ENCODE assay signal across 1 cellular context in genomic region chr5:39167141-39167972, GRCh38.
A peak's percentile ranks its signal among the peaks of the same experiment; 100 is the strongest.
TF ChIP-seq lines count a peak whose summit lies in the region.

No MANE protein-coding gene starts in this region.

TF ChIP-seq in K562, 482 proteins besides CTCF, POLR2A, EP300 and RAD21 (continued from another document and continues in another):
- TF ChIP-seq ARID3B (CRISPR knock-in tag; IDR thresholded peaks at IDR 0.05; ENCODE audit: borderline replicate concordance) (no peak), KDM4B (IDR thresholded peaks at IDR 0.05; ENCODE audit: borderline replicate concordance in 2 of 2, low read depth in 1 of 2) (no peak), ZNF318 (IDR thresholded peaks at IDR 0.05; ENCODE audit: borderline replicate concordance in 1 of 2, low read depth in 1 of 2) (no peak), HMG20A (CRISPR knock-in tag; conservative IDR thresholded peaks at IDR 0.05) (no peak), RUNX1 (IDR thresholded peaks at IDR 0.05; ENCODE audit: low read depth) (no peak), ZNF232 (CRISPR knock-in tag; IDR thresholded peaks at IDR 0.05) (no peak), ZNF3 (CRISPR knock-in tag; IDR thresholded peaks at IDR 0.05) (no peak), POU5F1 (IDR thresholded peaks at IDR 0.05; ENCODE audit: borderline replicate concordance, low read depth, low read length, partially characterized antibody) (no peak), POLR2AphosphoS5 (IDR thresholded peaks at IDR 0.05; ENCODE audit: control insufficient read depth, insufficient read depth, low read depth, low read length) (no peak), SIN3B (IDR thresholded peaks at IDR 0.05; ENCODE audit: low read depth) (no peak), SMARCB1 (IDR thresholded peaks at IDR 0.05; ENCODE audit: insufficient read length, low read depth) (no peak), ZNF79 (CRISPR knock-in tag; IDR thresholded peaks at IDR 0.05; ENCODE audit: low read depth) (no peak), SNRNP70 (optimal IDR thresholded peaks at IDR 0.05; ENCODE audit: low read depth, low read length) (no peak), BDP1 (IDR thresholded peaks at IDR 0.05; ENCODE audit: insufficient read depth, insufficient read length) (no peak), ZNF282 (CRISPR knock-in tag; IDR thresholded peaks at IDR 0.05) (no peak), ZKSCAN3 (CRISPR knock-in tag; IDR thresholded peaks at IDR 0.05) (no peak), ZBTB49 (CRISPR knock-in tag; IDR thresholded peaks at IDR 0.05; ENCODE audit: borderline replicate concordance) (no peak), ARID4B (CRISPR knock-in tag; IDR thresholded peaks at IDR 0.05) (no peak), ZNF445 (CRISPR knock-in tag; IDR thresholded peaks at IDR 0.05; ENCODE audit: low read depth) (no peak), CREB3L1 (IDR thresholded peaks at IDR 0.05; ENCODE audit: borderline replicate concordance, low read depth) (no peak), ZNF57 (CRISPR knock-in tag; IDR thresholded peaks at IDR 0.05) (no peak), KAT7 (CRISPR knock-in tag; IDR thresholded peaks at IDR 0.05; ENCODE audit: borderline replicate concordance) (no peak), ZNF707 (CRISPR knock-in tag; conservative IDR thresholded peaks at IDR 0.05) (no peak), ZNF512 (tag; IDR thresholded peaks at IDR 0.05) (no peak), FOXA3 (CRISPR knock-in tag; conservative IDR thresholded peaks at IDR 0.05 in 1 of 2, IDR thresholded peaks at IDR 0.05 in 1 of 2) (peak in 1 of 2 experiments; percentile 89; a peak in 2 of 4 replicates), NKRF (IDR thresholded peaks at IDR 0.05; ENCODE audit: borderline replicate concordance) (no peak), KDM1A (IDR thresholded peaks at IDR 0.05) (peak; percentile 77 to 83), CTBP1 (IDR thresholded peaks at IDR 0.05; ENCODE audit: borderline replicate concordance) (peak; percentile 25; the same call in 1 of the 2 replicates), CREBBP (IDR thresholded peaks at IDR 0.05; ENCODE audit: low read depth, low read length) (no peak)
